In genomic region chr6:36033935-36034334, GRCh38 we compare ENCODE assay signal across 11 cellular contexts. TPM values are rescaled to one million over a fixed set of nuclear protein-coding genes. Genes with fewer than 3 reads are reported as not detected.
DNase-seq lines count a peak whose midpoint lies in the region; ATAC-seq and TF ChIP-seq lines count a peak whose summit lies in the region.
"Had no signal": no experiment of that assay in that cellular context is flagged by ENCODE, and none has a peak within 500 bp of the region (broad histone marks: within the 10 kb centered on the region; RNA-seq: fewer than 3 reads in every experiment).

No MANE protein-coding gene starts in this region.

- H3K36me3 ChIP-seq in colonic mucosa: no peaks in the 10 kb centered on the region

- no peak overlapping the region for H3K27ac Mint-ChIP-seq in activated CD8-positive, alpha-beta memory T cell treated with anti-CD3 and anti-CD28 coated beads, Interleukin-2, amount 10 ng/mL, durations not matched to agents 7 days and 5 days
- H3K27ac Mint-ChIP-seq: memory B cell had no signal

- H3K4me3 ChIP-seq in fibroblast of the aortic adventitia (ENCODE audit: low read depth, low read length) (no peak overlapping the region), colonic mucosa (no peak overlapping the region)

- CTCF ChIA-PET in activated CD8-positive, alpha-beta memory T cell treated with anti-CD3 and anti-CD28 coated beads, Interleukin-2, amount 10 ng/mL, durations not matched to agents 7 days and 5 days (lab: Charles Lee): interaction anchor here (1.5 to 1.9 kb wide), 2 partner anchors 11 to 61 kb away, joined by 4 to 10 read pairs; no protein-coding TSS in a partner anchor

- H3K4me3 Mint-ChIP-seq in activated CD8-positive, alpha-beta memory T cell treated with anti-CD3 and anti-CD28 coated beads, Interleukin-2, amount 10 ng/mL, durations not matched to agents 7 days and 5 days: no peak overlapping the region
- H3K4me3 Mint-ChIP-seq: memory B cell had no signal

- ATAC-seq in activated CD8-positive, alpha-beta memory T cell treated with anti-CD3 and anti-CD28 coated beads, Interleukin-2, amount 10 ng/mL, durations not matched to agents 7 days and 5 days: peak; percentile 48
- ATAC-seq in HG02763 (IDR thresholded peaks at IDR 0.05; ENCODE audit: unreplicated experiment): no peak
- ATAC-seq: SK-N-SH treated with all-trans-retinoic acid at 6 μM for 48 hours had no signal

- H3K4me1 ChIP-seq in colonic mucosa: no peaks in the 10 kb centered on the region

- H3K27me3 ChIP-seq in colonic mucosa: no peaks in the 10 kb centered on the region

- intact Hi-C loops in colonic mucosa (cut with DNase I): no loop called here

- H3K27ac ChIP-seq in colonic mucosa: no peak overlapping the region

- peaks cover 24% of the 10 kb centered on the region for H3K36me3 Mint-ChIP-seq in activated CD8-positive, alpha-beta memory T cell treated with anti-CD3 and anti-CD28 coated beads, Interleukin-2, amount 10 ng/mL, durations not matched to agents 7 days and 5 days

- no peaks in the 10 kb centered on the region for H3K9me3 ChIP-seq in colonic mucosa

- H3K9ac ChIP-seq in colonic mucosa (ENCODE audit: low read depth in 2 of 2, low read length in 2 of 2): no peak overlapping the region

- H3K9me3 Mint-ChIP-seq in activated CD8-positive, alpha-beta memory T cell treated with anti-CD3 and anti-CD28 coated beads, Interleukin-2, amount 10 ng/mL, durations not matched to agents 7 days and 5 days (ENCODE audit: low read depth): no peaks in the 10 kb centered on the region
- H3K9me3 Mint-ChIP-seq: memory B cell had no signal

- no peak for TF ChIP-seq CTCF in fibroblast of the aortic adventitia (IDR thresholded peaks at IDR 0.05; ENCODE audit: insufficient read depth, low read length)
- no peak for TF ChIP-seq CTCF in colonic mucosa (IDR thresholded peaks at IDR 0.05)
- no peak for TF ChIP-seq CTCF in GM20000 (IDR thresholded peaks at IDR 0.05; ENCODE audit: extremely low read depth, missing control alignments)

- DNase-seq in HT1080 (ENCODE audit: low read depth) (peak; percentile 2), fibroblast of the aortic adventitia (ENCODE audit: low read depth) (peak; percentile 21), colonic mucosa (no peak), NCI-H146 treated with DMSO at 0.1 percent for 48 hours (lab: John Stamatoyannopoulos, UW; ENCODE audit: unreplicated experiment) (no peak), GM20000 (ENCODE audit: low spot score) (no peak)
- DNase-seq in activated CD8-positive, alpha-beta memory T cell treated with anti-CD3 and anti-CD28 coated beads, Interleukin-2, amount 10 ng/mL, durations not matched to agents 7 days and 5 days: peak; percentile 50
- peak; percentile 53 for DNase-seq in stimulated activated CD4-positive, alpha-beta T cell treated with anti-CD3 and anti-CD28 coated beads, Interleukin-4, amount 100 ng/mL, for 24 hours

- peaks cover 64% of the 10 kb centered on the region for H3K4me1 Mint-ChIP-seq in activated CD8-positive, alpha-beta memory T cell treated with anti-CD3 and anti-CD28 coated beads, Interleukin-2, amount 10 ng/mL, durations not matched to agents 7 days and 5 days

- H3K27me3 Mint-ChIP-seq in activated CD8-positive, alpha-beta memory T cell treated with anti-CD3 and anti-CD28 coated beads, Interleukin-2, amount 10 ng/mL, durations not matched to agents 7 days and 5 days: no peaks in the 10 kb centered on the region
- H3K27me3 Mint-ChIP-seq: memory B cell had no signal

RNA-seq across cellular contexts. Expression of gene MAPK14, which starts 6.3 kb away (rescaled TPM):
- total RNA-seq in HT1080 (2014; rRNA removed; shearing (Covaris generic)): 28.6 and 31.3 TPM in 2 replicates
- 26.5 and 29.4 TPM in 2 replicates for polyA plus RNA-seq in HT1080 (2015; cell fraction: cytosol; rRNA removed)
- polyA plus RNA-seq in HT1080 (2015; cell fraction: nucleus; rRNA removed): 49.7 and 61.2 TPM in 2 replicates
- 10 to 100 TPM; 52.8 to 65.7 TPM for total RNA-seq in activated CD8-positive, alpha-beta memory T cell treated with anti-CD3 and anti-CD28 coated beads, Interleukin-2, amount 10 ng/mL, durations not matched to agents 7 days and 5 days
- total RNA-seq in fibroblast of the aortic adventitia (ENCODE audit: low replicate concordance) (72.5 and 99.8 TPM in 2 replicates), colonic mucosa (10 to 100 TPM; 62.2 to 76.1 TPM)

RNA-seq across cellular contexts. Expression of gene SLC26A8, which starts 9.5 kb away (rescaled TPM):
- 0.26 and 0.27 TPM in 2 replicates for total RNA-seq in HT1080 (2014; rRNA removed; shearing (Covaris generic))
- 0.06 and 0.19 TPM in 2 replicates for polyA plus RNA-seq in HT1080 (2015; cell fraction: cytosol; rRNA removed)
- 0.12 TPM in 1 of 2 replicates, not detected in the other for polyA plus RNA-seq in HT1080 (2015; cell fraction: nucleus; rRNA removed)
- total RNA-seq in activated CD8-positive, alpha-beta memory T cell treated with anti-CD3 and anti-CD28 coated beads, Interleukin-2, amount 10 ng/mL, durations not matched to agents 7 days and 5 days: not detected
- total RNA-seq in fibroblast of the aortic adventitia (ENCODE audit: low replicate concordance) (0.18 TPM in 1 of 2 replicates, not detected in the other), colonic mucosa (under 1 TPM in 1 of 2 donors, not detected in 1; 0.27 TPM)
- total RNA-seq: dermis microvascular lymphatic vessel endothelial cell had no signal

Comparison
In these comparisons a context has a peak if more than half of its experiments do, and no peak if none do; other contexts are left out.
1. DNase-seq: peak in HT1080 (single experiment), activated CD8-positive, alpha-beta memory T cell treated with anti-CD3 and anti-CD28 coated beads, Interleukin-2, amount 10 ng/mL, durations not matched to agents 7 days and 5 days (single experiment), fibroblast of the aortic adventitia (single experiment) and stimulated activated CD4-positive, alpha-beta T cell treated with anti-CD3 and anti-CD28 coated beads, Interleukin-4, amount 100 ng/mL, for 24 hours (single experiment); none in colonic mucosa (single experiment), NCI-H146 treated with DMSO at 0.1 percent for 48 hours (single experiment) and GM20000 (single experiment).